29 cellular contexts compared by ENCODE assay signal in the genomic region with DNA sequence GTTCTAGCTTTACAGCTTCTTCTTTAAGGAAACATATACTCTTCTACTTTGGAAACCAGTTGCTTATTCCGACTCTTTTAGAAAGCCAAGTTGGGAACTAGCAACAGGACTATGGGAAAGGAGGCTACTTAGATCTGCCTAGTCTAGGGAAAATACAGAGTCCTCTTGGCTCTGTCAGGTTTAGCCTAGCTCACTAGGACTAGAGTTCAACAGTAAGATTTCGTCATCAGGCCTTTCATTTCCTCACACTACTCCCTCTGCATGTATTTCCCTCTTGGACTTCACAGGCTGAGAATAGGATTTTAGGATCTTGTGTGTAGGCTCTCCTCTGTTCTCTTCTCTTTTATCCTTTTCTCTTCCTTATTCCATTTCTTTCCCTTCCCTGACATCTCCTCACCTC.
"Had no signal": no experiment of that assay in that cellular context is flagged by ENCODE, and none has a peak within 500 bp of the region (broad histone marks: within the 10 kb centered on the region; RNA-seq: fewer than 3 reads in every experiment).

No MANE protein-coding gene starts in this region.

- H3K9me3 ChIP-seq: colonic mucosa, MG63 had no signal

- ATAC-seq: activated naive CD8-positive, alpha-beta T cell treated with anti-CD3 and anti-CD28 coated beads, Interleukin-2, amount 50 U/mL, for 24 hours; activated T-cell treated with anti-CD3 and anti-CD28 coated beads, Interleukin-2, amount 50 U/mL, for 4 hours had no signal

- DNase-seq: activated B cell treated with CpG ODN at 0.5 μM for 24 hours; activated CD4-positive, alpha-beta memory T cell treated with anti-CD3 and anti-CD28 coated beads for 36 hours; activated CD4-positive, alpha-beta T cell treated with anti-CD3 and anti-CD28 coated beads for 4 hours; activated CD4-positive, alpha-beta T cell treated with anti-CD3 and anti-CD28 coated beads, Interleukin-2, amount 50 U/mL, for 1 hour; activated CD4-positive, CD25-positive, alpha-beta regulatory T cell treated with anti-CD3 and anti-CD28 coated beads, Interleukin-2, amount 50 U/mL, for 72 hours; activated CD8-positive, alpha-beta memory T cell treated with anti-CD3 and anti-CD28 coated beads, Interleukin-2, amount 50 U/mL, for 4 hours; activated gamma-delta T cell treated with Interleukin-2 at 50 U/mL for 16 hours; activated naive CD4-positive, alpha-beta T cell treated with anti-CD3 and anti-CD28 coated beads, Interleukin-2, amount 10 ng/mL, durations not matched to agents 7 days and 5 days; activated naive CD8-positive, alpha-beta T cell treated with anti-CD3 and anti-CD28 coated beads, Interleukin-2, amount 50 U/mL, for 24 hours; activated T-cell treated with anti-CD3 and anti-CD28 coated beads for 4 hours; activated T-cell treated with anti-CD3 and anti-CD28 coated beads, Interleukin-2, amount 50 U/mL, for 4 hours; anterior cingulate cortex; brain microvascular endothelial cell; central memory CD4-positive, alpha-beta T cell; colonic mucosa; Kasumi-1; MG63; NCI-H1048; NCI-H1105 treated with DMSO at 0.1 percent for 48 hours; NCI-H1436; NCI-H1694; NCI-H1930; NCI-H2081 treated with DMSO at 0.1 percent for 48 hours; NCI-H345; NCI-H526; NCI-H748 treated with DMSO at 0.1 percent for 48 hours; NK-92 treated with Interleukin-12 subunit alpha and Interleukin-12 subunit beta, amount 100 ng/mL, for 24 hours; Right ventricle myocardium superior had no signal

- H3K4me3 ChIP-seq: colonic mucosa, MG63 had no signal

- H3K4me1 ChIP-seq: colonic mucosa had no signal

- H3K27ac ChIP-seq: brain microvascular endothelial cell, colonic mucosa, VCaP had no signal
